10 cellular contexts compared by ENCODE assay signal in genomic region chr3:121520510-121520909, GRCh38. TPM values are rescaled to one million over a fixed set of nuclear protein-coding genes. Genes with fewer than 3 reads are reported as not detected.
"Had no signal": no experiment of that assay in that cellular context is flagged by ENCODE, and none has a peak within 500 bp of the region (broad histone marks: within the 10 kb centered on the region; RNA-seq: fewer than 3 reads in every experiment).

No MANE protein-coding gene starts in this region.

- H3K4me2 ChIP-seq: GM23338, KMS-11 had no signal

- FAIRE-seq: H1, H54 had no signal

- H3K4me3 ChIP-seq: GM23338 had no signal

- H2AFZ ChIP-seq: GM23338 had no signal

- DNase-seq: H9, HCEC 1CT, IMR-90, KBM-7 had no signal

- H3K9ac ChIP-seq: KMS-11 had no signal

- ATAC-seq: GM23338 had no signal

- H3K27ac ChIP-seq: HL-60, KMS-11 had no signal

RNA-seq across cellular contexts. Expression of gene ARGFX, which starts 47.2 kb away (rescaled TPM):
- total RNA-seq: GM23338, H1, H9, HT1080, IMR-90 had no signal
- polyA plus RNA-seq: GM23338, H1, IMR-90 had no signal
